Comparison of ENCODE assay signal across 20 cellular contexts in genomic region chr22:22632226-22632625, GRCh38. TPM values are rescaled to one million over a fixed set of nuclear protein-coding genes. Genes with fewer than 3 reads are reported as not detected.
"Had no signal": no experiment of that assay in that cellular context is flagged by ENCODE, and none has a peak within 500 bp of the region (broad histone marks: within the 10 kb centered on the region; RNA-seq: fewer than 3 reads in every experiment).

No MANE protein-coding gene starts in this region.

RNA-seq across cellular contexts. Expression of gene GGTLC2, which starts 12.2 kb away (rescaled TPM):
- total RNA-seq: activated naive CD4-positive, alpha-beta T cell treated with anti-CD3 and anti-CD28 coated beads for 36 hours; activated naive CD4-positive, alpha-beta T cell treated with anti-CD3 and anti-CD28 coated beads, Interleukin-2, amount 50 U/mL, for 72 hours; activated naive CD8-positive, alpha-beta T cell treated with anti-CD3 and anti-CD28 coated beads for 36 hours; activated naive CD8-positive, alpha-beta T cell treated with anti-CD3 and anti-CD28 coated beads, Interleukin-2, amount 10 ng/mL, durations not matched to agents 7 days and 5 days; activated T-cell treated with anti-CD3 and anti-CD28 coated beads, Interleukin-2, amount 50 U/mL, for 4 hours; activated T-cell treated with anti-CD3 and anti-CD28 coated beads, Interleukin-2, amount 50 U/mL, for 72 hours; activated T-helper 1 cell treated with anti-CD3 and anti-CD28 coated beads, Interleukin-12 subunit alpha, Interleukin-12 subunit beta, Interleukin-2, Interleukin-4 antibody, amounts not matched to agents 30 ng/mL and 10 ng/mL and 1 ng/mL, durations not matched to agents 14 hours and 24 hours and 36 hours; activated T-helper 17 cell treated with anti-CD3 and anti-CD28 coated beads, Interleukin-2, amount 50 U/mL, for 72 hours; activated T-helper 2 cell treated with anti-CD3 and anti-CD28 coated beads, Interferon-gamma antibody, Interleukin-2, Interleukin-4, amounts not matched to agents 10 μg/mL and 5 μg/mL and 100 μg/mL, durations not matched to agents 14 hours and 24 hours and 36 hours; adrenal gland; aorta; ascending aorta; astrocyte; body of pancreas; breast epithelium; bronchial epithelial cell; cardiac muscle cell; cardiac septum; cerebellum had no signal
- polyA plus RNA-seq: adipose tissue, adrenal gland, aorta, cardiac muscle cell had no signal
